In the genomic region with DNA sequence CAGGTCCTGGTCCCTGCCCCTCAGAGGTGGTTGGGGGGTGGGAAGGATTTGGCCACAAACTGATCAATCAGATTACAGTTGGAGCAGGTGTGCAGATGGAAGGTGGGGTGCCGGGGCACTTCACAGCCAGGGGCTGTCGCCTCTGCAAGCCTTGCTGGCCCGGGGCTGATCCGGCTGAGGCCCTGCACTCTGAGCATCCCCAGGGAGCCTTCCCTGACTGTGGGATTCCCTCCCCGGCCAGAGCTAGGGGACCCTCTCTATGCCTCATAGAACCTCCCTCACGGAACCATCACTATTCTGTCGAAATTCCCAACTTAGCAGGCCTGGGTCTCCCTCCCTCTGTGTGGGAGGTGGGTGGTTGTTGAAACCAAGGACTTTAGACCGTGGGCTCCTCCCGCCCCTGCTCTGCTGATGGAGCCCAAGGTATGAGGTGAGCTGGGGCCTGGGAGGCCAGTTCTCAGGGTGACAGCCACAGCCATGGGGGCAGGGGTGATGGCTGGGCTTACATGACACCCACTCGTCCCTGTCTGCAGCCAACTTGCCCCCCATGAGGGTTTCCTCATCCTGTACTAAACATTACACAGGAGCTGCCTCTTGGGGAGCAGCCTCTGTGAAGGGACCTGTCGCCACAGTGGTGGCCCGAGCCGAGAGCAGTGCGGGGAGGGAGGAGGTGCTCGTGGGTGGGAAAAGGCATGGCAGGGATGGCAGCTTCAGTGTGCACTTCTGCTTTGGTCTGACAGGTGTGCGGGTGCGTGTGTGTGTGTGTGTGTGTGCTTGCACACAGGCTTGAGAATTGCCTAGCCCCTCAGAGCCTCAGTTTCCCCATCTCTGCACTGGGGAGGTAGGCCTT, we compare ENCODE assay signal across 1 cellular context.
A peak's percentile ranks its signal among the peaks of the same experiment; 100 is the strongest.
TF ChIP-seq lines count a peak whose summit lies in the region.

No MANE protein-coding gene starts in this region.

TF ChIP-seq in HepG2, 621 proteins besides CTCF, POLR2A, EP300 and RAD21 (continued from another document):
- peak; percentile 76; the same call in 1 of the 2 replicates for TF ChIP-seq HNF1B (CRISPR knock-in tag; IDR thresholded peaks at IDR 0.05)
- TF ChIP-seq, protein P1, sequence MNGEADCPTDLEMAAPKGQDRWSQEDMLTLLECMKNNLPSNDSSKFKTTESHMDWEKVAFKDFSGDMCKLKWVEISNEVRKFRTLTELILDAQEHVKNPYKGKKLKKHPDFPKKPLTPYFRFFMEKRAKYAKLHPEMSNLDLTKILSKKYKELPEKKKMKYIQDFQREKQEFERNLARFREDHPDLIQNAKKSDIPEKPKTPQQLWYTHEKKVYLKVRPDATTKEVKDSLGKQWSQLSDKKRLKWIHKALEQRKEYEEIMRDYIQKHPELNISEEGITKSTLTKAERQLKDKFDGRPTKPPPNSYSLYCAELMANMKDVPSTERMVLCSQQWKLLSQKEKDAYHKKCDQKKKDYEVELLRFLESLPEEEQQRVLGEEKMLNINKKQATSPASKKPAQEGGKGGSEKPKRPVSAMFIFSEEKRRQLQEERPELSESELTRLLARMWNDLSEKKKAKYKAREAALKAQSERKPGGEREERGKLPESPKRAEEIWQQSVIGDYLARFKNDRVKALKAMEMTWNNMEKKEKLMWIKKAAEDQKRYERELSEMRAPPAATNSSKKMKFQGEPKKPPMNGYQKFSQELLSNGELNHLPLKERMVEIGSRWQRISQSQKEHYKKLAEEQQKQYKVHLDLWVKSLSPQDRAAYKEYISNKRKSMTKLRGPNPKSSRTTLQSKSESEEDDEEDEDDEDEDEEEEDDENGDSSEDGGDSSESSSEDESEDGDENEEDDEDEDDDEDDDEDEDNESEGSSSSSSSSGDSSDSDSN (CRISPR knock-in tag; IDR thresholded peaks at IDR 0.05) = no peak
- TF ChIP-seq ARNT (IDR thresholded peaks at IDR 0.05) = no peak
- TF ChIP-seq ZNF414 (CRISPR knock-in tag; IDR thresholded peaks at IDR 0.05) = no peak
- no peak for TF ChIP-seq ZNF3 (CRISPR knock-in tag; IDR thresholded peaks at IDR 0.05)
- TF ChIP-seq, protein P2, sequence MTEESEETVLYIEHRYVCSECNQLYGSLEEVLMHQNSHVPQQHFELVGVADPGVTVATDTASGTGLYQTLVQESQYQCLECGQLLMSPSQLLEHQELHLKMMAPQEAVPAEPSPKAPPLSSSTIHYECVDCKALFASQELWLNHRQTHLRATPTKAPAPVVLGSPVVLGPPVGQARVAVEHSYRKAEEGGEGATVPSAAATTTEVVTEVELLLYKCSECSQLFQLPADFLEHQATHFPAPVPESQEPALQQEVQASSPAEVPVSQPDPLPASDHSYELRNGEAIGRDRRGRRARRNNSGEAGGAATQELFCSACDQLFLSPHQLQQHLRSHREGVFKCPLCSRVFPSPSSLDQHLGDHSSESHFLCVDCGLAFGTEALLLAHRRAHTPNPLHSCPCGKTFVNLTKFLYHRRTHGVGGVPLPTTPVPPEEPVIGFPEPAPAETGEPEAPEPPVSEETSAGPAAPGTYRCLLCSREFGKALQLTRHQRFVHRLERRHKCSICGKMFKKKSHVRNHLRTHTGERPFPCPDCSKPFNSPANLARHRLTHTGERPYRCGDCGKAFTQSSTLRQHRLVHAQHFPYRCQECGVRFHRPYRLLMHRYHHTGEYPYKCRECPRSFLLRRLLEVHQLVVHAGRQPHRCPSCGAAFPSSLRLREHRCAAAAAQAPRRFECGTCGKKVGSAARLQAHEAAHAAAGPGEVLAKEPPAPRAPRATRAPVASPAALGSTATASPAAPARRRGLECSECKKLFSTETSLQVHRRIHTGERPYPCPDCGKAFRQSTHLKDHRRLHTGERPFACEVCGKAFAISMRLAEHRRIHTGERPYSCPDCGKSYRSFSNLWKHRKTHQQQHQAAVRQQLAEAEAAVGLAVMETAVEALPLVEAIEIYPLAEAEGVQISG (CRISPR knock-in tag; IDR thresholded peaks at IDR 0.05) = peak; percentile 28; the same call in 1 of the 2 replicates
- TF ChIP-seq ZNF335 (CRISPR knock-in tag; IDR thresholded peaks at IDR 0.05) = no peak
- no peak for TF ChIP-seq EZH2 (conservative IDR thresholded peaks at IDR 0.05; ENCODE audit: low read depth, low read length)
- TF ChIP-seq CAMTA2 (CRISPR knock-in tag; IDR thresholded peaks at IDR 0.05; ENCODE audit: borderline replicate concordance) = no peak
- no peak for TF ChIP-seq ZNF382 (CRISPR knock-in tag; IDR thresholded peaks at IDR 0.05; ENCODE audit: borderline replicate concordance)
- 0 out of 2 replicates have a peak, but pooled peaks have one; percentile 51 for TF ChIP-seq MYC (CRISPR knock-in tag; IDR thresholded peaks at IDR 0.05; ENCODE audit: borderline replicate concordance)
- no peak for TF ChIP-seq CC2D1A (CRISPR knock-in tag; IDR thresholded peaks at IDR 0.05)
- TF ChIP-seq MTERF4 (CRISPR knock-in tag; IDR thresholded peaks at IDR 0.05) = no peak
TF ChIP-seq in HepG2: peak in this region for 122.
